ENCODE assay signal across 12 cellular contexts in the genomic region with DNA sequence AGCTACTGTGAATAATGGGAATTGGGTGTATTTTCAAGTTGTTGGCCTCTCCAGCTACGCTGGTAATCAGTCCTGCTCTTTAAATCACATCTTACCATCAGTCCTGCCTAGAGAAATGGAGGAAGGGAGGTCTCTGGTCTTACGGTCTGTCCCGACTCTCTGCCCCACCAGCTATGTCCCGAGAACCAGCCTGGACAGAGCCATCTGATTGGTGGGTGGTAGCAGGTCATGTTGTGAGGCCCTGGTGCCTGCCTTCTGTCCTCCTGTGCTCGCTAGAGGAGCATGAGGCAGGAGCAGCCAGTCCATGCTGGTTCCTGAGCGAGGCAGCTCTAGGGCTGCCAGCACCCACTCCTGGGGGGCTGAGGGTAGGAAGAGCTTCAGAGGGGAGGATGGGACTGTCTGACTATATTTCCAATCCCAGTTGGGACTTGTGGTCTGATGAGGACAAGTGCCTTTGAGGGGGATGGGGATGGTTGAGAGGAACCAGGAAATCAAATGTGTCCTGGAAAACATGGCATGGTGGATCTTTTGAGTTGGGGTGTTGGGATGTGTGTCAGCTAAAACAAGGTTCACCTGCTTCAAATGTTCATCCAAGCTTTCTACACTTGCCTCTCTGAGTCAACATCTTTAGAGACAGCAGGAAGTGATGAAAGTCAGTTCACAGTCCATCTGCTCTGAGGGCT. TPM values are rescaled to one million over a fixed set of nuclear protein-coding genes. Genes with fewer than 3 reads are reported as not detected.
DNase-seq lines count a peak whose midpoint lies in the region; ATAC-seq, FAIRE-seq and TF ChIP-seq lines count a peak whose summit lies in the region.
"Had no signal": no experiment of that assay in that cellular context is flagged by ENCODE, and none has a peak within 500 bp of the region (broad histone marks: within the 10 kb centered on the region; RNA-seq: fewer than 3 reads in every experiment).

No MANE protein-coding gene starts in this region.

- TF ChIP-seq EP300 in GM12878 (IDR thresholded peaks at IDR 0.05; ENCODE audit: borderline replicate concordance in 1 of 2, control insufficient read depth in 1 of 2, low read depth in 2 of 2, low read length in 2 of 2) = no peak

- SMC1A ChIA-PET in GM12878 (lab: Charles Lee; ENCODE audit: uncharacterized antibody, unreplicated experiment) = interaction anchor here (0.6 to 1.2 kb wide), 2 partner anchors 12 to 58 kb away, joined by 3 read pairs; no protein-coding TSS in a partner anchor

- CTCF ChIA-PET in CD8-positive, alpha-beta T cell (lab: Charles Lee) = interaction anchor here (1.1 to 5.2 kb wide), 3 partner anchors 12 to 58 kb away, joined by 3 to 29 read pairs (median 3); no protein-coding TSS in a partner anchor
- CTCF ChIA-PET in GM12878 (lab: Yijun Ruan, JAX) = interaction anchor here (1.7 to 2.3 kb wide), 2 partner anchors 12 to 14 kb away, joined by 6 to 10 read pairs; no protein-coding TSS in a partner anchor

- peaks cover 29% of the 10 kb centered on the region for H3K36me3 Mint-ChIP-seq in CD8-positive, alpha-beta T cell
- H3K36me3 Mint-ChIP-seq in natural killer cell = no peaks in the 10 kb centered on the region

- H3K27me3 Mint-ChIP-seq in CD8-positive, alpha-beta T cell (ENCODE audit: low read depth) = no peaks in the 10 kb centered on the region
- H3K27me3 Mint-ChIP-seq in natural killer cell (ENCODE audit: low read depth in 2 of 2) = no peaks in the 10 kb centered on the region

- no peak for TF ChIP-seq RAD21 in GM12878 (IDR thresholded peaks at IDR 0.05; ENCODE audit: insufficient read depth, low read depth, low read length)

- no peaks in the 10 kb centered on the region for H3K9me3 ChIP-seq in CD8-positive, alpha-beta T cell (ENCODE audit: low read length)
- H3K9me3 ChIP-seq in Loucy (ENCODE audit: insufficient read depth, low read depth, low read length) (no peaks in the 10 kb centered on the region), GM12878 (replicated peaks; ENCODE audit: control insufficient read depth, insufficient read depth, low read length) (no peaks in the 10 kb centered on the region; the same call in 2 of the 3 replicates), Karpas-422 (ENCODE audit: low read length) (no peaks in the 10 kb centered on the region)
- H3K9me3 ChIP-seq: transverse colon had no signal

- no peaks in the 10 kb centered on the region for H4K20me1 ChIP-seq in Loucy (ENCODE audit: insufficient read depth, low read length, poor library complexity, severe bottlenecking)
- no peaks in the 10 kb centered on the region; the same call in 1 of the 2 replicates for H4K20me1 ChIP-seq in GM12878 (ENCODE audit: control insufficient read depth, insufficient read depth)
- no peaks in the 10 kb centered on the region for H4K20me1 ChIP-seq in Karpas-422 (ENCODE audit: insufficient read depth, low read depth, low read length)

- no TSS peak for BruUV-seq in GM12878 (replicated peaks; lab: Mats Ljungman, UMichigan)

- POLR2A ChIA-PET in CD8-positive, alpha-beta T cell (lab: Charles Lee) = no interaction called here
- POLR2A ChIA-PET in GM12878 (lab: Charles Lee) = no interaction called here

- DNase-seq in CD8-positive, alpha-beta T cell = no peak
- no peak for DNase-seq in GM12878 (ENCODE audit: low read depth, low spot score)
- no peak for DNase-seq in natural killer cell
- no peak for DNase-seq in Karpas-422
- no peak for DNase-seq in AG20443 (ENCODE audit: low spot score)
- DNase-seq: anterior cingulate cortex; erythroblast; stimulated activated CD4-positive, alpha-beta T cell treated with anti-CD3 and anti-CD28 coated beads, Interleukin-4, amount 100 ng/mL, for 4 hours; transverse colon had no signal

- in situ Hi-C loops in GM12878 (cut with MboI) = no loop called here

- H3K79me2 ChIP-seq in Loucy (ENCODE audit: insufficient read depth, low read length) = peaks cover 71% of the 10 kb centered on the region
- H3K79me2 ChIP-seq in GM12878 (ENCODE audit: control insufficient read depth, insufficient read depth, low read length) = peaks cover 7% of the 10 kb centered on the region
- H3K79me2 ChIP-seq in Karpas-422 (ENCODE audit: low read length) = no peaks in the 10 kb centered on the region
- H3K79me2 ChIP-seq: parathyroid adenoma had no signal

- H2AFZ ChIP-seq in Loucy (ENCODE audit: low read length) (no peak overlapping the region), GM12878 (ENCODE audit: control insufficient read depth, low read depth, low read length) (no peak overlapping the region), Karpas-422 (ENCODE audit: low read length) (no peak overlapping the region)
- H2AFZ ChIP-seq: parathyroid adenoma had no signal

- no peaks in the 10 kb centered on the region for H3K27me3 ChIP-seq in CD8-positive, alpha-beta T cell (ENCODE audit: insufficient read depth, low read length)
- H3K27me3 ChIP-seq in Loucy (ENCODE audit: insufficient read depth, low read length, poor library complexity, severe bottlenecking) (no peaks in the 10 kb centered on the region), GM12878 (replicated peaks in 1 of 2; ENCODE audit: control insufficient read depth in 2 of 2, insufficient read depth in 2 of 2, low read length in 1 of 2) (no peaks in the 10 kb centered on the region), Karpas-422 (ENCODE audit: low read length) (no peaks in the 10 kb centered on the region)
- H3K27me3 ChIP-seq: transverse colon had no signal

- 98% methylated on average over 6 of the region's 6 CpGs for WGBS in GM12878 (ENCODE audit: insufficient coverage, insufficient replicate concordance, low lambda C conversion rate, missing lambda C conversion rate)

- peaks cover 17% of the 10 kb centered on the region for H3K4me1 ChIP-seq in CD8-positive, alpha-beta T cell (ENCODE audit: insufficient read depth, low read length)
- H3K4me1 ChIP-seq in Loucy (ENCODE audit: insufficient read depth, low read length, poor library complexity, severe bottlenecking) = peaks cover 32% of the 10 kb centered on the region
- H3K4me1 ChIP-seq in GM12878 (ENCODE audit: control insufficient read depth, insufficient read depth, low read length) = peaks cover 36% of the 10 kb centered on the region
- H3K4me1 ChIP-seq in Karpas-422 (ENCODE audit: low read length) = no peaks in the 10 kb centered on the region

- H3K4me2 ChIP-seq in Loucy (ENCODE audit: low read depth, low read length, poor library complexity, severe bottlenecking) (peak overlapping the region; percentile 22), GM12878 (ENCODE audit: control insufficient read depth, insufficient read depth) (no peak overlapping the region), Karpas-422 (ENCODE audit: low read depth, low read length, poor library complexity, severe bottlenecking) (no peak overlapping the region)

- H3K9me3 Mint-ChIP-seq in CD8-positive, alpha-beta T cell = no peaks in the 10 kb centered on the region
- no peaks in the 10 kb centered on the region for H3K9me3 Mint-ChIP-seq in natural killer cell

- no peaks in the 10 kb centered on the region for H3K36me3 ChIP-seq in CD8-positive, alpha-beta T cell (ENCODE audit: insufficient read depth, low read length)
- H3K36me3 ChIP-seq in Loucy (ENCODE audit: insufficient read depth, low read length) = peaks cover 16% of the 10 kb centered on the region; the same call in 1 of the 2 replicates
- no peaks in the 10 kb centered on the region; a peak in 1 of 4 replicates for H3K36me3 ChIP-seq in GM12878 (ENCODE audit: control insufficient read depth in 2 of 2, insufficient read depth in 2 of 2, low read length in 1 of 2)
- no peaks in the 10 kb centered on the region for H3K36me3 ChIP-seq in Karpas-422 (ENCODE audit: insufficient read depth, low read length)
- H3K36me3 ChIP-seq: transverse colon had no signal

- intact Hi-C loops in CD8-positive, alpha-beta T cell (cut with DNase I, micrococcal nuclease) = no loop called here
- intact Hi-C loops in GM12878 (cut with micrococcal nuclease; ENCODE audit: unreplicated experiment) (no loop called here), natural killer cell (cut with micrococcal nuclease) (no loop called here)

- H3K27ac ChIP-seq in CD8-positive, alpha-beta T cell (ENCODE audit: low read depth, low read length) = no peak overlapping the region
- H3K27ac ChIP-seq in GM12878 (ENCODE audit: control insufficient read depth, insufficient read depth) (no peak overlapping the region), Karpas-422 (ENCODE audit: low read length) (no peak overlapping the region)
- H3K27ac ChIP-seq: parathyroid adenoma, transverse colon had no signal

- peak; percentile 27 for FAIRE-seq in GM12878 (lab: Jason Lieb, UNC)

- no peaks in the 10 kb centered on the region for H3K9me2 ChIP-seq in Loucy (replicated peaks; ENCODE audit: low read depth, low read length)
- no peaks in the 10 kb centered on the region for H3K9me2 ChIP-seq in Karpas-422 (replicated peaks; ENCODE audit: insufficient read depth, low read length)

- H3K27ac Mint-ChIP-seq in CD8-positive, alpha-beta T cell = no peak overlapping the region
- peak overlapping the region; percentile 37 to 69 for H3K27ac Mint-ChIP-seq in natural killer cell

- no peak overlapping the region for H3K4me3 Mint-ChIP-seq in CD8-positive, alpha-beta T cell
- H3K4me3 Mint-ChIP-seq in natural killer cell = no peak overlapping the region

- peak; percentile 36 for ATAC-seq in CD8-positive, alpha-beta T cell
- ATAC-seq in GM12878 (no peak), natural killer cell (peak in 1 of 3 donors; percentile 30), HG03460 (IDR thresholded peaks at IDR 0.05; ENCODE audit: unreplicated experiment) (no peak)

- RAD21 ChIA-PET in GM12878 (lab: Charles Lee; ENCODE audit: unreplicated experiment) = no interaction called here

- no peak for TF ChIP-seq POLR2A in GM12878 (IDR thresholded peaks at IDR 0.05; ENCODE audit: low read depth, low read length)

- no peaks in the 10 kb centered on the region for H3F3A ChIP-seq in Loucy (ENCODE audit: low read depth)

- H3K4me1 Mint-ChIP-seq in CD8-positive, alpha-beta T cell (ENCODE audit: low read depth) = peaks cover 52% of the 10 kb centered on the region
- H3K4me1 Mint-ChIP-seq in natural killer cell = peaks cover 50 to 55% of the 10 kb centered on the region in 2 donors

- no peak overlapping the region for H3K4me3 ChIP-seq in CD8-positive, alpha-beta T cell (ENCODE audit: low read depth, low read length)
- H3K4me3 ChIP-seq in Loucy (ENCODE audit: low read length, poor library complexity, severe bottlenecking) = no peak overlapping the region
- H3K4me3 ChIP-seq in GM12878 = no peak overlapping the region
- H3K4me3 ChIP-seq in Karpas-422 (ENCODE audit: low read length) = no peak overlapping the region
- H3K4me3 ChIP-seq: transverse colon had no signal

- no peak for TF ChIP-seq CTCF in CD8-positive, alpha-beta T cell (IDR thresholded peaks at IDR 0.05)
- no peak for TF ChIP-seq CTCF in Loucy (conservative IDR thresholded peaks at IDR 0.05; ENCODE audit: low read length)
- no peak for TF ChIP-seq CTCF in GM12878 (IDR thresholded peaks at IDR 0.05 in 2 of 3, conservative IDR thresholded peaks at IDR 0.05 in 1 of 3; ENCODE audit: control insufficient read depth in 2 of 3, extremely low read depth in 1 of 3, insufficient read depth in 1 of 3, low read depth in 3 of 3, low read length in 3 of 3)
- TF ChIP-seq CTCF in natural killer cell (IDR thresholded peaks at IDR 0.05) = no peak

- H3K9ac ChIP-seq in Loucy (ENCODE audit: low read depth, low read length, poor library complexity, severe bottlenecking) (no peak overlapping the region), GM12878 (ENCODE audit: control insufficient read depth, insufficient read depth, low read length) (no peak overlapping the region), Karpas-422 (ENCODE audit: low read length) (no peak overlapping the region)
- H3K9ac ChIP-seq: parathyroid adenoma had no signal

RNA-seq across cellular contexts. Expression of a gene that starts 33.0 kb away (rescaled TPM):
- total RNA-seq in CD8-positive, alpha-beta T cell = 10 to 100 TPM; 28.4 to 29.5 TPM
- total RNA-seq in GM12878 (2013; cell fraction: nucleolus; rRNA removed) = 3.6 and 4.1 TPM in 2 replicates
- total RNA-seq in GM12878 (2014; rRNA removed) (0.60 and 1.4 TPM in 2 replicates), GM12878 (2014; rRNA removed; fragmentation: Illumina TruSeq; extraction: Trizol) (0.41 and 0.54 TPM in 2 replicates), GM12878 (2021) (0.51 and 0.87 TPM in 2 replicates), natural killer cell (10 to 100 TPM; 24.4 to 47.0 (median 28.0) TPM)
- polyA plus RNA-seq in GM12878 (2011; ENCODE audit: low read depth) = 1.00 TPM
- polyA plus RNA-seq in GM12878 (2011; rRNA removed) (1.3 and 1.8 TPM in 2 replicates), GM12878 (2014; fragmentation: Illumina TruSeq; extraction: Trizol) (0.66 and 0.95 TPM in 2 replicates), GM12878 (2014; fragmentation: Nextera tagmentation; extraction: Ambion mirVana) (under 1 TPM; 0.11 to 0.60 TPM), GM12878 (2014; rRNA removed) (0.32 and 0.79 TPM in 2 replicates), GM12878 (2016; fragmentation: Nextera tagmentation; extraction: Ambion mirVana) (under 1 TPM; 0.43 to 0.53 TPM)
- 2.1 and 2.5 TPM in 2 replicates for polyA plus RNA-seq in GM12878 (2011; cell fraction: cytosol; rRNA removed)
- 2.2 and 2.8 TPM in 2 replicates for polyA plus RNA-seq in GM12878 (2011; cell fraction: nucleus; rRNA removed)
- 0.91 and 1.1 TPM in 2 replicates for polyA plus RNA-seq in GM12878 (2012)
- polyA minus RNA-seq in GM12878 (2011; rRNA and poly(A)+ RNA removed) = 2.6 and 2.9 TPM in 2 replicates
- 1.0 and 1.5 TPM in 2 replicates for polyA minus RNA-seq in GM12878 (2011; cell fraction: cytosol; rRNA and poly(A)+ RNA removed)
- 1.3 and 3.4 TPM in 2 replicates for polyA minus RNA-seq in GM12878 (2011; cell fraction: nucleus; rRNA and poly(A)+ RNA removed)
- 0.04 TPM in 1 of 2 replicates, not detected in the other for total RNA-seq in Karpas-422 (2014; rRNA removed; shearing (Covaris generic); ENCODE audit: low replicate concordance)

Comparison
In these comparisons a context has a peak if more than half of its experiments do, and no peak if none do; other contexts are left out.
1. RNA of a gene that starts 33.0 kb away (total RNA-seq): 28.4 to 29.5 TPM in CD8-positive, alpha-beta T cell and 24.4 to 47.0 TPM in natural killer cell; 0.41 to 4.1 TPM in GM12878 and 0.04 TPM in Karpas-422; every median in the first group is over 4 times any median in the second.